1 cellular context compared by ENCODE assay signal in genomic region chr6:158465747-158466146, GRCh38.
A peak's percentile ranks its signal among the peaks of the same experiment; 100 is the strongest.
TF ChIP-seq lines count a peak whose summit lies in the region.

No MANE protein-coding gene starts in this region.

TF ChIP-seq in HEK293T, 16 proteins besides CTCF, POLR2A, EP300 and RAD21 (continued from another document):
- no peak for TF ChIP-seq BHLHE40 (IDR thresholded peaks at IDR 0.05; ENCODE audit: borderline replicate concordance)
- no peak for TF ChIP-seq TARDBP (IDR thresholded peaks at IDR 0.05)
- no peak for TF ChIP-seq SUZ12 (IDR thresholded peaks at IDR 0.05)
- 0 out of 2 replicates have a peak, but pooled peaks have one; percentile 41 for TF ChIP-seq ARNT (IDR thresholded peaks at IDR 0.05)
- no peak for TF ChIP-seq NFRKB (IDR thresholded peaks at IDR 0.05)
